8 cellular contexts compared by ENCODE assay signal in the genomic region with DNA sequence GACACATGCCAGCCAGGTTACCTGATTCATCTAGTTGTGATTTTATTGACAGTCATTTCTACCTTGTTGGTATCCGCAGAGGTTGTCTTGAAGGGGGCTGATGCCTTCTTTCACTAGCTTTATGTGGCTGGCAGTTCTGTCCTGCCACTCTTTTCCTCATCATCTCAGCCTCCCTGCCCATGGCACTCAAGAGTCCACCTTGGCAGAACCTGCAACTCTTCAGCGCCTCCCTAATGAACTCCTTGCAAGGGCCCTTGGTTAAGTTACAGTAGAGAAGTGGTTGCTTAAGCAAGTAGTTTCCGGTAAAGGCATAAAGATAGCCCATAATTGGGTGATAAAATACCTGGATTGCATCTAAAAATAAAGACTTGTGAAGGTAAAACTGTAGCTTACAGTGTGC.
"Had no signal": no experiment of that assay in that cellular context is flagged by ENCODE, and none has a peak within 500 bp of the region (broad histone marks: within the 10 kb centered on the region; RNA-seq: fewer than 3 reads in every experiment).

No MANE protein-coding gene starts in this region.

- FAIRE-seq: H1, H54, HTR-8/SVneo, K562 had no signal

- H3K4me3 ChIP-seq: GM23338, K562 had no signal

- ATAC-seq: GM23338, K562 had no signal

- DNase-seq: H9, HCEC 1CT, IMR-90 had no signal
